9 cellular contexts compared by ENCODE assay signal in genomic region chr6:43093361-43094289, GRCh38. TPM values are rescaled to one million over a fixed set of nuclear protein-coding genes. Genes with fewer than 3 reads are reported as not detected.
DNase-seq lines count a peak whose midpoint lies in the region; ATAC-seq and TF ChIP-seq lines count a peak whose summit lies in the region.
"Had no signal": no experiment of that assay in that cellular context is flagged by ENCODE, and none has a peak within 500 bp of the region (broad histone marks: within the 10 kb centered on the region; RNA-seq: fewer than 3 reads in every experiment).

No MANE protein-coding gene starts in this region.

- peak overlapping the region; percentile 25 for H3K27ac ChIP-seq in mesenchymal stem cell (ENCODE audit: low read length, poor library complexity, severe bottlenecking)
- peak overlapping the region; percentile 75 for H3K27ac ChIP-seq in vagina
- H3K27ac ChIP-seq: KMS-11 had no signal

- H4K8ac ChIP-seq in mesenchymal stem cell (ENCODE audit: low read length) = peak overlapping the region; percentile 39

- peak overlapping the region in 1 of 2 experiments; percentile 41 for H3K14ac ChIP-seq in mesenchymal stem cell (ENCODE audit: low read length in 2 of 2)

- no peak for ATAC-seq in HG03108 (IDR thresholded peaks at IDR 0.05; ENCODE audit: unreplicated experiment)

- no peaks in the 10 kb centered on the region for H3K79me1 ChIP-seq in mesenchymal stem cell (replicated peaks; ENCODE audit: low read length, poor library complexity, severe bottlenecking)

- H3K4me1 ChIP-seq in mesenchymal stem cell (ENCODE audit: control insufficient read depth, insufficient read depth, low read depth, low read length) = peaks cover 45% of the 10 kb centered on the region
- peaks cover 78% of the 10 kb centered on the region for H3K4me1 ChIP-seq in vagina

- TF ChIP-seq CTCF in vagina (IDR thresholded peaks at IDR 0.05) = no peak

- intact Hi-C loops in vagina (cut with DNase I) = no loop called here

- no peak for DNase-seq in activated naive CD4-positive, alpha-beta T cell treated with anti-CD3 and anti-CD28 coated beads, Interleukin-2, amount 10 ng/mL, durations not matched to agents 7 days and 5 days
- DNase-seq in activated naive CD4-positive, alpha-beta T cell treated with anti-CD3 and anti-CD28 coated beads, Interleukin-2, amount 50 U/mL, for 16 hours = no peak
- DNase-seq in dedifferentiated amniotic fluid mesenchymal stem cell (ENCODE audit: extremely low spot score) (peak; percentile 57), mesenchymal stem cell (peak; percentile 78), vagina (ENCODE audit: extremely low spot score in 2 of 2) (no peak), NCI-H748 treated with DMSO at 0.1 percent for 48 hours (lab: John Stamatoyannopoulos, UW) (no peak), NCI-H345 treated with DMSO at 0.1 percent for 48 hours (lab: John Stamatoyannopoulos, UW; ENCODE audit: unreplicated experiment) (no peak)

- peak overlapping the region in 1 of 2 experiments; percentile 46 for H3K18ac ChIP-seq in mesenchymal stem cell (ENCODE audit: low read depth in 1 of 2, low read length in 2 of 2)

- 57% methylated on average over 9 of the region's 9 CpGs for WGBS in mesenchymal stem cell

- no peaks in the 10 kb centered on the region for H3K9me3 Mint-ChIP-seq in activated naive CD4-positive, alpha-beta T cell treated with anti-CD3 and anti-CD28 coated beads, Interleukin-2, amount 10 ng/mL, durations not matched to agents 7 days and 5 days

- TF ChIP-seq POLR2A in vagina (IDR thresholded peaks at IDR 0.05) = no peak

- no peak overlapping the region for H2BK15ac ChIP-seq in mesenchymal stem cell (ENCODE audit: low read depth, poor library complexity, severe bottlenecking)

- CTCF ChIA-PET in activated naive CD4-positive, alpha-beta T cell treated with anti-CD3 and anti-CD28 coated beads, Interleukin-2, amount 10 ng/mL, durations not matched to agents 7 days and 5 days (lab: Charles Lee) = no interaction called here

- H3K4me3 ChIP-seq in mesenchymal stem cell (ENCODE audit: insufficient read depth in 1 of 2, low read depth in 1 of 2, low read length in 2 of 2) (peak overlapping the region in 1 of 2 experiments; percentile 73), vagina (peak overlapping the region; percentile 35 to 39)

- no peak overlapping the region for H2BK5ac ChIP-seq in mesenchymal stem cell (ENCODE audit: low read depth, low read length, poor library complexity, severe bottlenecking)

- peaks cover 15% of the 10 kb centered on the region for H3K27me3 Mint-ChIP-seq in activated naive CD4-positive, alpha-beta T cell treated with anti-CD3 and anti-CD28 coated beads, Interleukin-2, amount 10 ng/mL, durations not matched to agents 7 days and 5 days

- H3K23ac ChIP-seq in mesenchymal stem cell (ENCODE audit: low read length in 2 of 2) = no peak overlapping the region

- no peaks in the 10 kb centered on the region for H3K36me3 Mint-ChIP-seq in activated naive CD4-positive, alpha-beta T cell treated with anti-CD3 and anti-CD28 coated beads, Interleukin-2, amount 10 ng/mL, durations not matched to agents 7 days and 5 days

- H3K9me3 ChIP-seq in mesenchymal stem cell (ENCODE audit: control insufficient read depth, low read length) (no peaks in the 10 kb centered on the region), vagina (no peaks in the 10 kb centered on the region)

- no peak overlapping the region for H2BK120ac ChIP-seq in mesenchymal stem cell (ENCODE audit: low read depth, low read length)

- H3K4me3 Mint-ChIP-seq in activated naive CD4-positive, alpha-beta T cell treated with anti-CD3 and anti-CD28 coated beads, Interleukin-2, amount 10 ng/mL, durations not matched to agents 7 days and 5 days = peak overlapping the region; percentile 28

- no peak overlapping the region for H3K4me2 ChIP-seq in mesenchymal stem cell (ENCODE audit: low read length, poor library complexity, severe bottlenecking)
- H3K4me2 ChIP-seq: KMS-11 had no signal

- H3K27me3 ChIP-seq in mesenchymal stem cell (ENCODE audit: control insufficient read depth in 1 of 2, insufficient read depth in 1 of 2, low read length in 2 of 2) (no peaks in the 10 kb centered on the region), vagina (no peaks in the 10 kb centered on the region)

- peak overlapping the region; percentile 12 to 18 for H2BK12ac ChIP-seq in mesenchymal stem cell (ENCODE audit: low read length in 2 of 2)

- peak overlapping the region in 1 of 2 experiments; percentile 88 for H3K4ac ChIP-seq in mesenchymal stem cell (ENCODE audit: low read depth in 1 of 2, low read length in 2 of 2)

- peaks cover 16% of the 10 kb centered on the region for H3K4me1 Mint-ChIP-seq in activated naive CD4-positive, alpha-beta T cell treated with anti-CD3 and anti-CD28 coated beads, Interleukin-2, amount 10 ng/mL, durations not matched to agents 7 days and 5 days

- H2AFZ ChIP-seq in mesenchymal stem cell (ENCODE audit: low read depth, low read length) = no peak overlapping the region

- H2AK5ac ChIP-seq in mesenchymal stem cell (ENCODE audit: low read length, severe bottlenecking) = peak overlapping the region; percentile 62

- H4K91ac ChIP-seq in mesenchymal stem cell (ENCODE audit: low read length) = no peak overlapping the region

- H3K9ac ChIP-seq in mesenchymal stem cell (ENCODE audit: low read length) = peak overlapping the region; percentile 84
- H3K9ac ChIP-seq: KMS-11 had no signal

- H3K36me3 ChIP-seq in mesenchymal stem cell (ENCODE audit: control insufficient read depth in 1 of 2, insufficient read depth in 2 of 2, low read depth in 1 of 2, low read length in 2 of 2) = no peaks in the 10 kb centered on the region
- no peaks in the 10 kb centered on the region for H3K36me3 ChIP-seq in vagina

- H3K27ac Mint-ChIP-seq in activated naive CD4-positive, alpha-beta T cell treated with anti-CD3 and anti-CD28 coated beads, Interleukin-2, amount 10 ng/mL, durations not matched to agents 7 days and 5 days = peak overlapping the region; percentile 25

RNA-seq across cellular contexts. Expression of gene PTK7, which starts 17.5 kb away (rescaled TPM):
- polyA plus RNA-seq in mesenchymal stem cell (2013, experiment 1 of 2) = 73.1 TPM
- 71.9 TPM for polyA plus RNA-seq in mesenchymal stem cell (2013, experiment 2 of 2)
- total RNA-seq in vagina = 62.1 TPM

RNA-seq across cellular contexts. Expression of gene KLC4, which starts 34.2 kb away (rescaled TPM):
- polyA plus RNA-seq in mesenchymal stem cell (2013, experiment 1 of 2) = 9.8 TPM
- 10.1 TPM for polyA plus RNA-seq in mesenchymal stem cell (2013, experiment 2 of 2)
- 17.2 TPM for total RNA-seq in vagina

RNA-seq across cellular contexts. Expression of gene MRPL2, which starts 34.4 kb away (rescaled TPM):
- polyA plus RNA-seq in mesenchymal stem cell (2013, experiment 1 of 2) = 41.7 TPM
- polyA plus RNA-seq in mesenchymal stem cell (2013, experiment 2 of 2) = 38.3 TPM
- 14.2 TPM for total RNA-seq in vagina

RNA-seq across cellular contexts. Expression of gene CUL7, which starts 40.0 kb away (rescaled TPM):
- polyA plus RNA-seq in mesenchymal stem cell (2013, experiment 1 of 2) = 20.3 TPM
- 19.0 TPM for polyA plus RNA-seq in mesenchymal stem cell (2013, experiment 2 of 2)
- 13.0 TPM for total RNA-seq in vagina

Comparison
In these comparisons a context has a peak if more than half of its experiments do, and no peak if none do; other contexts are left out.
1. DNase-seq: peak in dedifferentiated amniotic fluid mesenchymal stem cell (single experiment) and mesenchymal stem cell (single experiment); none in activated naive CD4-positive, alpha-beta T cell treated with anti-CD3 and anti-CD28 coated beads, Interleukin-2, amount 10 ng/mL, durations not matched to agents 7 days and 5 days (single experiment), activated naive CD4-positive, alpha-beta T cell treated with anti-CD3 and anti-CD28 coated beads, Interleukin-2, amount 50 U/mL, for 16 hours (single experiment), vagina (0 of 2), NCI-H748 treated with DMSO at 0.1 percent for 48 hours (single experiment) and NCI-H345 treated with DMSO at 0.1 percent for 48 hours (single experiment).